8 cellular contexts compared by ENCODE assay signal in the genomic region with DNA sequence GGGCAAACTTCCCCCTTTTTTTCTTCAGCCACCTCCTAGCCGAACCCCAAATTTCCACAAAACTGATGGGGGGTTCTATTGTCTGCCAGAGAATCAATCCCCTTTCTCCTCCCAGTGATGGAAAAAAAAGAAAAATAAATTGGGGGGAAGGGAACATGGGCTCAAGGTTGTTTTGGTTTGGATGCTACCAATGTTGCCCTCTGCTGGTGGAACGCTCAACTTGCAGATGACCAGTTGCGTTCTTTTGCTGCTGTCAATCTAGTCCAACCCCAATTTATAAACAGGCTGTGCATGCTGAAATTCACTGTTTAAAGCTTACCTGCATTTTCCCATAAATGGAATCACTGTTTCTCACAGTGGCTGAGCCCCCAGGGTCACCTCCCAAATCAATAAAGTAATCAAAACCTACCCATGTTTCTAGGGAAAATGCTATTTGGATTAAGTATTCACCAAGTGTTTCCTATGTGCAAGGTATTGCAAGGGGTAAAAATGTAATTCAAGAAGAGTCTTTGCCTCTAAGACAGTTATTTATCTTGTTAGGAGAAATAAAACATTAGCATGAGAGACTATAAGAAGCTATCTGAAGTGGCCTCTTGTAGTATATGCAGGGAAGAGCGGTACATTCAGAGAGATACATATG.
A peak's percentile ranks its signal among the peaks of the same experiment; 100 is the strongest.
DNase-seq lines count a peak whose midpoint lies in the region; ATAC-seq and TF ChIP-seq lines count a peak whose summit lies in the region.

No MANE protein-coding gene starts in this region.

- no peaks in the 10 kb centered on the region for H3K9me3 Mint-ChIP-seq in osteocyte (ENCODE audit: unreplicated experiment)

- ATAC-seq in Right ventricle myocardium inferior (no peak), HG02763 (IDR thresholded peaks at IDR 0.05; ENCODE audit: unreplicated experiment) (no peak), HG02970 (IDR thresholded peaks at IDR 0.05; ENCODE audit: low FRiP score, unreplicated experiment) (no peak)

- H3K27me3 Mint-ChIP-seq in osteocyte (ENCODE audit: unreplicated experiment) = peaks cover 10% of the 10 kb centered on the region

- no peaks in the 10 kb centered on the region for H3K36me3 ChIP-seq in cardiac muscle cell

- TF ChIP-seq POLR2A in erythroblast (IDR thresholded peaks at IDR 0.05; ENCODE audit: low read length) = no peak

- H3K27ac ChIP-seq in cardiac muscle cell = no peak overlapping the region

- no peaks in the 10 kb centered on the region for H3K9me3 ChIP-seq in cardiac muscle cell (ENCODE audit: low read depth)

- no peaks in the 10 kb centered on the region for H3K36me3 Mint-ChIP-seq in osteocyte (ENCODE audit: unreplicated experiment)

- intact Hi-C loops in Right ventricle myocardium inferior (cut with DNase I) = loop anchor here (2.0 to 10.0 kb wide), 2 partner anchors 171 to 401 kb away; partner anchors contain the start of gene GUCY2F

- TF ChIP-seq CTCF in cardiac muscle cell (IDR thresholded peaks at IDR 0.05; ENCODE audit: low read depth, low read length) = peak; percentile 70
- peak; percentile 64 for TF ChIP-seq CTCF in LNCAP (IDR thresholded peaks at IDR 0.05)
- peak; percentile 91 for TF ChIP-seq CTCF in osteocyte (IDR thresholded peaks at IDR 0.05)

- no peaks in the 10 kb centered on the region for H3K27me3 ChIP-seq in cardiac muscle cell

- no peak overlapping the region for H3K4me3 ChIP-seq in cardiac muscle cell

- H3K4me1 ChIP-seq in cardiac muscle cell (ENCODE audit: low read depth) = no peaks in the 10 kb centered on the region

- H3K27ac Mint-ChIP-seq in osteocyte (ENCODE audit: unreplicated experiment) = no peak overlapping the region

- H3K4me1 Mint-ChIP-seq in osteocyte (ENCODE audit: unreplicated experiment) = no peaks in the 10 kb centered on the region

- no peak overlapping the region for H3K4me3 Mint-ChIP-seq in osteocyte (ENCODE audit: unreplicated experiment)

- peak; percentile 67 to 69 for DNase-seq in cardiac muscle cell (ENCODE audit: low read depth in 1 of 2, low spot score in 1 of 2)
- DNase-seq in Right ventricle myocardium inferior (ENCODE audit: missing footprints) = no peak
- peak; percentile 26 for DNase-seq in UCSD-AML1 (lab: John Stamatoyannopoulos, UW; ENCODE audit: unreplicated experiment)
- peak; percentile 69 to 82 for DNase-seq in erythroblast (lab: John Stamatoyannopoulos, UW)
- DNase-seq in osteocyte (ENCODE audit: extremely low spot score, unreplicated experiment) = no peak

Comparison
In these comparisons a context has a peak if more than half of its experiments do, and no peak if none do; other contexts are left out.
1. DNase-seq: peak in cardiac muscle cell (2 of 2), UCSD-AML1 (single experiment) and erythroblast (2 of 2); none in Right ventricle myocardium inferior (single experiment) and osteocyte (single experiment).
2. Peak in every context shown above with its lines, with median percentiles within 50 percentile points of each other: CTCF ChIP-seq.